ENCODE assay signal across 10 cellular contexts in the genomic region with DNA sequence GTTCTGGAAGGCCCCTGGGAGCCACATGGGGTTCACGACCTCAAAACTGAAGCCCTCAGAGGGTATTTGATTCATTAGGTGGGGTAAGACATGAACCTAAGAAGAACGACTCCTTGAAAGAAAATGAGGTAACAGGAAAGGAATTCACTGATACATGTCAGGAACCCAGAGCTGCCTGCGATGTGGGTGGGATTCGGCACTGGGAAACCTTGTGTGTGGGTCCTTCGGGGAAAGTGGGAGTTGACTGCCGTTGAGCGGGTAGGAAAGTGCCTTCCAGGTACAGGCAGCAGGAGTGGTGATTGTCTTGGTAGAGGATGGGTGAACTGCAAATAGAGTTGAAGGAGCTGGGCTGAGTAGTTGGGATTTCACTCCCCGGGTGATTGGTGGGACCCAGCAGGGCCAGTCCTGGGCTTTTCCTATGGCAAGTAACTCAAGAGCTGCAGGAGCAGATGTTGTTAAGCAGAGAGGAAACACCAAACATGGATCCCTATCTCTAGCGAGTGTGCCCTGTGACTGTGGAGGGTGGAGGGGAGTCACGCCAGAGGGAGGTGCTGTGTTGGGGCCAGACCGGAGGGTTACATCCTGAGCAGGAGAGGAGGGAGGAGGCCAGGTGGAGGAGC. TPM values are rescaled to one million over a fixed set of nuclear protein-coding genes. Genes with fewer than 3 reads are reported as not detected.
A peak's percentile ranks its signal among the peaks of the same experiment; 100 is the strongest.
DNase-seq lines count a peak whose midpoint lies in the region; ATAC-seq, FAIRE-seq and TF ChIP-seq lines count a peak whose summit lies in the region.
"Had no signal": no experiment of that assay in that cellular context is flagged by ENCODE, and none has a peak within 500 bp of the region (broad histone marks: within the 10 kb centered on the region; RNA-seq: fewer than 3 reads in every experiment).

No MANE protein-coding gene starts in this region.

- H3K4ac ChIP-seq in mesendoderm (ENCODE audit: low read depth, low read length), result no peak overlapping the region

- DNase-seq in 8988T (peak; percentile 50), HFFc6 (no peak), astrocyte of the spinal cord (ENCODE audit: low read depth, low spot score) (peak; percentile 38), mesendoderm (peak; percentile 77), pancreas (no peak)
- no peak for DNase-seq in stimulated activated CD4-positive, alpha-beta T cell treated with anti-CD3 and anti-CD28 coated beads, Interleukin-2, amount 100 ng/mL, for 24 hours
- no peak for DNase-seq in stimulated activated CD4-positive, alpha-beta T cell treated with anti-CD3 and anti-CD28 coated beads, Interleukin-1b, Interleukin-23, amount 100 ng/mL, for 48 hours
- DNase-seq: C1 segment of cervical spinal cord, dermis blood vessel endothelial cell had no signal

- intact Hi-C loops in pancreas (cut with DNase I), result no loop called here

- TF ChIP-seq CTCF in HFFc6 (IDR thresholded peaks at IDR 0.05), result no peak
- TF ChIP-seq CTCF in astrocyte of the spinal cord (IDR thresholded peaks at IDR 0.05; ENCODE audit: low read depth, low read length), result no peak
- no peak for TF ChIP-seq CTCF in pancreas (IDR thresholded peaks at IDR 0.05)

- no peak overlapping the region for H2AK5ac ChIP-seq in mesendoderm (ENCODE audit: low read length)

- no peak overlapping the region for H4K5ac ChIP-seq in mesendoderm (ENCODE audit: low read length)

- no CpG with 5 or more reads among the region's 11 CpGs for WGBS in mesendoderm (ENCODE audit: extremely low coverage, insufficient coverage, low lambda C conversion rate)
- WGBS in pancreas, 2 donors, result 75 to 81% methylated on average over 11 of the region's 11 CpGs

- no peak overlapping the region for H3K56ac ChIP-seq in mesendoderm (ENCODE audit: low read length)

- H3K27me3 ChIP-seq in mesendoderm (ENCODE audit: insufficient read depth, low read length, poor library complexity), result no peaks in the 10 kb centered on the region
- no peaks in the 10 kb centered on the region for H3K27me3 ChIP-seq in pancreas

- H3K23ac ChIP-seq in mesendoderm (ENCODE audit: low read length), result no peak overlapping the region

- no peaks in the 10 kb centered on the region for H3K79me2 ChIP-seq in mesendoderm (ENCODE audit: control insufficient read depth, insufficient read depth, low read length)

- no peak overlapping the region for H4K8ac ChIP-seq in mesendoderm (ENCODE audit: low read depth, low read length)

- no peaks in the 10 kb centered on the region for H3K9me3 Mint-ChIP-seq in HFFc6

- 0 out of 2 replicates have a peak, but pooled peaks cover 4% of the 10 kb centered on the region for H3K36me3 Mint-ChIP-seq in HFFc6 (ENCODE audit: low read depth)

- H2BK5ac ChIP-seq in mesendoderm (ENCODE audit: low read length), result no peak overlapping the region

- H3K79me1 ChIP-seq in mesendoderm (ENCODE audit: low read length), result no peaks in the 10 kb centered on the region

- H3K4me3 Mint-ChIP-seq in HFFc6, result peak overlapping the region; percentile 82

- H3K4me1 ChIP-seq in mesendoderm (ENCODE audit: control insufficient read depth, low read depth, low read length) (peaks cover 2% of the 10 kb centered on the region), pancreas (no peaks in the 10 kb centered on the region)

- H3K4me1 Mint-ChIP-seq in HFFc6 (ENCODE audit: low read depth), result peaks cover 66% of the 10 kb centered on the region

- no peak overlapping the region for H3K4me2 ChIP-seq in mesendoderm (ENCODE audit: low read length)

- no peaks in the 10 kb centered on the region for H3K9me3 ChIP-seq in pancreas

- H3K18ac ChIP-seq in mesendoderm (ENCODE audit: low read length), result no peak overlapping the region

- H3K36me3 ChIP-seq in mesendoderm (ENCODE audit: control insufficient read depth, insufficient read depth, low read length) (no peaks in the 10 kb centered on the region), pancreas (no peaks in the 10 kb centered on the region)

- H3K27ac ChIP-seq in mesendoderm (ENCODE audit: low read depth, low read length) (no peak overlapping the region), pancreas (no peak overlapping the region)

- H3K4me3 ChIP-seq in astrocyte of the spinal cord (ENCODE audit: low read depth, low read length) (no peak overlapping the region), mesendoderm (ENCODE audit: low read length) (no peak overlapping the region), pancreas (no peak overlapping the region)

- no peak for FAIRE-seq in pancreas (lab: Jason Lieb, UNC)

- H3K27ac Mint-ChIP-seq in HFFc6, result peak overlapping the region; percentile 86

- H3K9ac ChIP-seq in mesendoderm (ENCODE audit: low read length), result no peak overlapping the region

- no peak overlapping the region for H2BK15ac ChIP-seq in mesendoderm (replicated peaks; ENCODE audit: low read depth)

- peaks cover 4% of the 10 kb centered on the region for H3K27me3 Mint-ChIP-seq in HFFc6 (ENCODE audit: insufficient read depth)

- ATAC-seq in pancreas, result no peak
- no peak for ATAC-seq in HG02759 (IDR thresholded peaks at IDR 0.05; ENCODE audit: unreplicated experiment)

- in situ Hi-C loops in astrocyte of the spinal cord (cut with HindIII; ENCODE audit: low sequenced_read_pairs), result no loop called here

- H2BK120ac ChIP-seq in mesendoderm (ENCODE audit: low read depth, low read length), result no peak overlapping the region

RNA-seq across cellular contexts. Expression of gene ANKRD33B, which starts 30.8 kb away (rescaled TPM):
- 10 to 100 TPM in 4 of 6 experiments, 1 to 10 TPM in 2; 6.3 to 13.2 (median 11.9) TPM for total RNA-seq in HFFc6 (2021; fragmentation: NEBNext Ultra II Directional; extraction: Animal tissue kit (Norgen Biotek cat#: 25700))
- polyA plus RNA-seq in mesendoderm (2013, experiment 1 of 2), result 4.1 TPM
- 4.1 TPM for polyA plus RNA-seq in mesendoderm (2013, experiment 2 of 2)
- 1 to 10 TPM in 5 of 6 donors, under 1 TPM in 1; 0.98 to 2.7 (median 1.3) TPM for total RNA-seq in pancreas
- polyA plus RNA-seq in pancreas, result under 1 TPM; 0.57 to 0.77 TPM

Comparison
In these comparisons a context has a peak if more than half of its experiments do, and no peak if none do; other contexts are left out.
1. DNase-seq: peak in 8988T (single experiment), astrocyte of the spinal cord (single experiment) and mesendoderm (single experiment); none in HFFc6 (single experiment), stimulated activated CD4-positive, alpha-beta T cell treated with anti-CD3 and anti-CD28 coated beads, Interleukin-2, amount 100 ng/mL, for 24 hours (0 of 2), pancreas (0 of 6) and stimulated activated CD4-positive, alpha-beta T cell treated with anti-CD3 and anti-CD28 coated beads, Interleukin-1b, Interleukin-23, amount 100 ng/mL, for 48 hours (single experiment).